In genomic region chr6:95784019-95784418, GRCh38 we compare ENCODE assay signal across 31 cellular contexts.
"Had no signal": no experiment of that assay in that cellular context is flagged by ENCODE, and none has a peak within 500 bp of the region (broad histone marks: within the 10 kb centered on the region; RNA-seq: fewer than 3 reads in every experiment).

No MANE protein-coding gene starts in this region.

- H3K9me3 ChIP-seq: adrenal gland, body of pancreas, breast epithelium had no signal

- H3K4me3 ChIP-seq: adrenal gland, body of pancreas, breast epithelium had no signal

- ATAC-seq: activated CD8-positive, alpha-beta T cell treated with anti-CD3 and anti-CD28 coated beads, Interleukin-2, amount 10 ng/mL, durations not matched to agents 7 days and 5 days; activated naive CD4-positive, alpha-beta T cell treated with anti-CD3 and anti-CD28 coated beads, Interleukin-2, amount 50 U/mL, for 72 hours; body of pancreas had no signal

- H3K36me3 ChIP-seq: adrenal gland, breast epithelium, WERI-Rb-1 had no signal

- H3K4me1 ChIP-seq: adrenal gland, breast epithelium had no signal

- H3K27ac ChIP-seq: adrenal gland, body of pancreas, breast epithelium, WERI-Rb-1 had no signal

- FAIRE-seq: astrocyte had no signal

- DNase-seq: activated CD4-positive, alpha-beta T cell treated with anti-CD3 and anti-CD28 coated beads for 1 hour; activated CD4-positive, alpha-beta T cell treated with anti-CD3 and anti-CD28 coated beads for 48 hours; activated CD4-positive, CD25-positive, alpha-beta regulatory T cell; activated CD8-positive, alpha-beta T cell treated with anti-CD3 and anti-CD28 coated beads, Interleukin-2, amount 10 ng/mL, durations not matched to agents 7 days and 5 days; activated gamma-delta T cell treated with Interleukin-2 at 50 U/mL for 16 hours; activated naive CD4-positive, alpha-beta T cell treated with anti-CD3 and anti-CD28 coated beads for 36 hours; activated T-cell treated with anti-CD3 and anti-CD28 coated beads, Interleukin-2, amount 50 U/mL, for 24 hours; adrenal gland; body of pancreas; caudate nucleus; cerebellar nuclear complex; cortex of kidney; KBM-7; NCI-H1048; NCI-H1105 treated with DMSO at 0.1 percent for 48 hours; NCI-H1436; NCI-H1694; NCI-H1930; NCI-H2081 treated with DMSO at 0.1 percent for 48 hours; NCI-H510A; NCI-H526 treated with DMSO at 0.1 percent for 48 hours; NCI-H774; Right ventricle myocardium superior; SW 1271; T-helper 1 cell; T-helper 2 cell; T-helper 9 cell; WERI-Rb-1 had no signal

- H3K27me3 ChIP-seq: adrenal gland, body of pancreas, breast epithelium had no signal
